In the genomic region with DNA sequence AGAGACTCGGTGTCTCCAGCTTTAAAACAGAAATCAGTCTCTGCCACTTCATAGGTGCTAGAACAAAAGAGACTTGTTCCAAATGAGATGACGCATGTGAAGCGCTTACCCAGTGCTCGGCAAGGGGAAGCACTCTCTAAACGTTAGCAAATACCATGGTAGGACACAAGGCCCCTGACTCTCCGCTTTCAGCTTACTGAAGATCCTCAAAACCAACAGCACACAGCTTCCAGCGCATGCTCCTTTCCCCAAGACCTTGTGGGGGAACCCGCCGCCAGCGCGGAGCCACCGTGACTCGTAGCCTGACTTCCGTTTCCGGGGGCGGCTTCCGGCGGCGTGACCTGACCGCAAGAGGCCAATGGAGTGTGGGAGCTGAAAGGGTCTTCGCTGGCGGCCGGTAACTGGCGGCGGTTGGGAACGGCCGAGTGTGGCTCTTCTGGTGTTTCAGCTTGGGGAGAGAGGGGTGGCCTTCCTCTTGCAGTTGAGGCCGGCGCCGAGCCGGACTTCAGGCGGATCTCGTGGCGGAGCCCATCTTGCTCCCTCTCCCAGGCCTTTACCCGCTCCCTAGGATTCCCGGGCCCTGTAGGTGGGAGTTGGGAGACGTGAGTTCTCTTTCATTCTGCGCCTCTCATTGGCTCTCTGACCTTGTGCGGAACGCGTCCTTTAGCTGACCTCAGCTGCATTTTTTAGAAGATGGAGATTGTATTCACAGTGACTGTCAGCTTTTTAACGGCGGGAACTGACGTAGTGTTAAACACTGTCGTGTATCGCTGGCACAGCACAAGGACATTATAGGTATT, we compare ENCODE assay signal across 1 cellular context.
TF ChIP-seq lines count a peak whose summit lies in the region.

A gene with protein sequence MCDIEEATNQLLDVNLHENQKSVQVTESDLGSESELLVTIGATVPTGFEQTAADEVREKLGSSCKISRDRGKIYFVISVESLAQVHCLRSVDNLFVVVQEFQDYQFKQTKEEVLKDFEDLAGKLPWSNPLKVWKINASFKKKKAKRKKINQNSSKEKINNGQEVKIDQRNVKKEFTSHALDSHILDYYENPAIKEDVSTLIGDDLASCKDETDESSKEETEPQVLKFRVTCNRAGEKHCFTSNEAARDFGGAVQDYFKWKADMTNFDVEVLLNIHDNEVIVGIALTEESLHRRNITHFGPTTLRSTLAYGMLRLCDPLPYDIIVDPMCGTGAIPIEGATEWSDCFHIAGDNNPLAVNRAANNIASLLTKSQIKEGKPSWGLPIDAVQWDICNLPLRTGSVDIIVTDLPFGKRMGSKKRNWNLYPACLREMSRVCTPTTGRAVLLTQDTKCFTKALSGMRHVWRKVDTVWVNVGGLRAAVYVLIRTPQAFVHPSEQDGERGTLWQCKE (plus strand): TSS at position 324 of the 800 bp plus-strand sequence. CDS start 2,015 bp downstream, outside the sequence.

TF ChIP-seq in HepG2, 621 proteins besides CTCF, POLR2A, EP300 and RAD21 (continued from another document and continues in another):
- TF ChIP-seq, protein P1, sequence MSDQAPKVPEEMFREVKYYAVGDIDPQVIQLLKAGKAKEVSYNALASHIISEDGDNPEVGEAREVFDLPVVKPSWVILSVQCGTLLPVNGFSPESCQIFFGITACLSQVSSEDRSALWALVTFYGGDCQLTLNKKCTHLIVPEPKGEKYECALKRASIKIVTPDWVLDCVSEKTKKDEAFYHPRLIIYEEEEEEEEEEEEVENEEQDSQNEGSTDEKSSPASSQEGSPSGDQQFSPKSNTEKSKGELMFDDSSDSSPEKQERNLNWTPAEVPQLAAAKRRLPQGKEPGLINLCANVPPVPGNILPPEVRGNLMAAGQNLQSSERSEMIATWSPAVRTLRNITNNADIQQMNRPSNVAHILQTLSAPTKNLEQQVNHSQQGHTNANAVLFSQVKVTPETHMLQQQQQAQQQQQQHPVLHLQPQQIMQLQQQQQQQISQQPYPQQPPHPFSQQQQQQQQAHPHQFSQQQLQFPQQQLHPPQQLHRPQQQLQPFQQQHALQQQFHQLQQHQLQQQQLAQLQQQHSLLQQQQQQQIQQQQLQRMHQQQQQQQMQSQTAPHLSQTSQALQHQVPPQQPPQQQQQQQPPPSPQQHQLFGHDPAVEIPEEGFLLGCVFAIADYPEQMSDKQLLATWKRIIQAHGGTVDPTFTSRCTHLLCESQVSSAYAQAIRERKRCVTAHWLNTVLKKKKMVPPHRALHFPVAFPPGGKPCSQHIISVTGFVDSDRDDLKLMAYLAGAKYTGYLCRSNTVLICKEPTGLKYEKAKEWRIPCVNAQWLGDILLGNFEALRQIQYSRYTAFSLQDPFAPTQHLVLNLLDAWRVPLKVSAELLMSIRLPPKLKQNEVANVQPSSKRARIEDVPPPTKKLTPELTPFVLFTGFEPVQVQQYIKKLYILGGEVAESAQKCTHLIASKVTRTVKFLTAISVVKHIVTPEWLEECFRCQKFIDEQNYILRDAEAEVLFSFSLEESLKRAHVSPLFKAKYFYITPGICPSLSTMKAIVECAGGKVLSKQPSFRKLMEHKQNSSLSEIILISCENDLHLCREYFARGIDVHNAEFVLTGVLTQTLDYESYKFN (CRISPR knock-in tag; conservative IDR thresholded peaks at IDR 0.05): peak; percentile 66
- TF ChIP-seq, protein P2, sequence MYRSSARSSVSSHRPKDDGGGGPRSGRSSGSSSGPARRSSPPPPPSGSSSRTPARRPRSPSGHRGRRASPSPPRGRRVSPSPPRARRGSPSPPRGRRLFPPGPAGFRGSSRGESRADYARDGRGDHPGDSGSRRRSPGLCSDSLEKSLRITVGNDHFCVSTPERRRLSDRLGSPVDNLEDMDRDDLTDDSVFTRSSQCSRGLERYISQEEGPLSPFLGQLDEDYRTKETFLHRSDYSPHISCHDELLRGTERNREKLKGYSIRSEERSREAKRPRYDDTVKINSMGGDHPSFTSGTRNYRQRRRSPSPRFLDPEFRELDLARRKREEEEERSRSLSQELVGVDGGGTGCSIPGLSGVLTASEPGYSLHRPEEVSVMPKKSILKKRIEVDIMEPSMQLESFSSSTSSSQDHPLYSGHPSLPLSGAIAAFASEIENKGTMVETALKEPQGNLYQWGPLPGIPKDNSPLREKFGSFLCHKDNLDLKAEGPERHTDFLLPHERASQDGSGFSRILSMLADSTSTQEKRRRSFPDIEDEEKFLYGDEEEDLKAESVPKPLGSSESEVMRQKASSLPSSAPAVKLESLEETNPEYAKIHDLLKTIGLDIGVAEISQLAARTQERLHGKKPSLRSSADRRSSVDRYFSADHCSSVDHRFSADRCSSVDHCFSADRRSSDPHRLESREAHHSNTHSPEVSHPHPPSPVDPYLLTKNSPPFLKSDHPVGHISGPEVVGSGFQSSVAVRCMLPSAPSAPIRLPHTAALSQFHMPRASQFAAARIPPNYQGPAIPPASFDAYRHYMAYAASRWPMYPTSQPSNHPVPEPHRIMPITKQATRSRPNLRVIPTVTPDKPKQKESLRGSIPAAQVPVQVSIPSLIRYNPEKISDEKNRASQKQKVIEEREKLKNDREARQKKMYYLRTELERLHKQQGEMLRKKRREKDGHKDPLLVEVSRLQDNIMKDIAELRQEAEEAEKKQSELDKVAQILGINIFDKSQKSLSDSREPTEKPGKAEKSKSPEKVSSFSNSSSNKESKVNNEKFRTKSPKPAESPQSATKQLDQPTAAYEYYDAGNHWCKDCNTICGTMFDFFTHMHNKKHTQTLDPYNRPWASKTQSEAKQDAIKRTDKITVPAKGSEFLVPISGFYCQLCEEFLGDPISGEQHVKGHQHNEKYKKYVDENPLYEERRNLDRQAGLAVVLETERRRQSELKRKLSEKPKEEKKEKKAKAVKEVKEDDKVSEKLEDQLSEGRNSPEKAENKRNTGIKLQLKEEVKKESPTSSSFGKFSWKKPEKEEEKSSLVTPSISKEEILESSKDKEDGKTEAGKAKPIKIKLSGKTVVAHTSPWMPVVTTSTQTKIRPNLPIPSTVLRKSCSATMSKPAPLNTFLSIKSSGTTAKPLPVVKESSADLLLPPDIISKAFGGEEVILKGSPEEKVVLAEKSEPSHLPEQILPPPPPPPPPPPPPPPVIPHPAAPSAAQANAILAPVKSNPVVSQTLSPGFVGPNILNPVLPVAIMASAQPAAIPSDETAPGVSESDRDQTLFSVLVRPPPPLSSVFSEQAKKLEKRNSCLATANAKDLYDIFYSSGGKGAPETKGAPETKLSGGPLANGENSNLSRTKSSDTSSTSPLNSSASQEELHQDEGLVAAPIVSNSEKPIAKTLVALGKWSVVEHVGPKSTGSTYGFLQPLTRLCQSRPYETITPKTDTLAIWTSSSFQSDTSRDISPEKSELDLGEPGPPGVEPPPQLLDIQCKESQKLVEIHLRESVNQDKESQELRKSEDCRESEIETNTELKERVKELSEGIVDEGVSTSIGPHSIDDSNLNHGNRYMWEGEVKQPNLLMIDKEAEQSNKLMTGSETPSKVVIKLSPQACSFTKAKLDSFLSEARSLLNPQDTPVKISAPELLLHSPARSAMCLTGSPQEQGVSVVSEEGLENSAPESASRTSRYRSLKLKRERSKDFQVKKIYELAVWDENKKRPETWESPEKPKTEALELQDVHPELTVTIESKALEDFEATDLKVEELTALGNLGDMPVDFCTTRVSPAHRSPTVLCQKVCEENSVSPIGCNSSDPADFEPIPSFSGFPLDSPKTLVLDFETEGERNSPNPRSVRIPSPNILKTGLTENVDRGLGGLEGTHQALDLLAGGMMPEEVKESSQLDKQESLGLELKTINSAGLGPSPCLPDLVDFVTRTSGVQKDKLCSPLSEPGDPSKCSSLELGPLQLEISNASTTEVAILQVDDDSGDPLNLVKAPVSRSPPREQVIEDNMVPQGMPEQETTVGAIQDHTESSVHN (CRISPR knock-in tag; IDR thresholded peaks at IDR 0.05): 0 out of 2 replicates have a peak, but pooled peaks have one; percentile 70
- TF ChIP-seq ETV6 (CRISPR knock-in tag; conservative IDR thresholded peaks at IDR 0.05): peak; percentile 85; the same call in 1 of the 2 replicates
- TF ChIP-seq, protein P3, sequence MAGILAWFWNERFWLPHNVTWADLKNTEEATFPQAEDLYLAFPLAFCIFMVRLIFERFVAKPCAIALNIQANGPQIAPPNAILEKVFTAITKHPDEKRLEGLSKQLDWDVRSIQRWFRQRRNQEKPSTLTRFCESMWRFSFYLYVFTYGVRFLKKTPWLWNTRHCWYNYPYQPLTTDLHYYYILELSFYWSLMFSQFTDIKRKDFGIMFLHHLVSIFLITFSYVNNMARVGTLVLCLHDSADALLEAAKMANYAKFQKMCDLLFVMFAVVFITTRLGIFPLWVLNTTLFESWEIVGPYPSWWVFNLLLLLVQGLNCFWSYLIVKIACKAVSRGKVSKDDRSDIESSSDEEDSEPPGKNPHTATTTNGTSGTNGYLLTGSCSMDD (CRISPR knock-in tag; IDR thresholded peaks at IDR 0.05): peak; percentile 66; the same call in 1 of the 2 replicates
- TF ChIP-seq, protein P4, sequence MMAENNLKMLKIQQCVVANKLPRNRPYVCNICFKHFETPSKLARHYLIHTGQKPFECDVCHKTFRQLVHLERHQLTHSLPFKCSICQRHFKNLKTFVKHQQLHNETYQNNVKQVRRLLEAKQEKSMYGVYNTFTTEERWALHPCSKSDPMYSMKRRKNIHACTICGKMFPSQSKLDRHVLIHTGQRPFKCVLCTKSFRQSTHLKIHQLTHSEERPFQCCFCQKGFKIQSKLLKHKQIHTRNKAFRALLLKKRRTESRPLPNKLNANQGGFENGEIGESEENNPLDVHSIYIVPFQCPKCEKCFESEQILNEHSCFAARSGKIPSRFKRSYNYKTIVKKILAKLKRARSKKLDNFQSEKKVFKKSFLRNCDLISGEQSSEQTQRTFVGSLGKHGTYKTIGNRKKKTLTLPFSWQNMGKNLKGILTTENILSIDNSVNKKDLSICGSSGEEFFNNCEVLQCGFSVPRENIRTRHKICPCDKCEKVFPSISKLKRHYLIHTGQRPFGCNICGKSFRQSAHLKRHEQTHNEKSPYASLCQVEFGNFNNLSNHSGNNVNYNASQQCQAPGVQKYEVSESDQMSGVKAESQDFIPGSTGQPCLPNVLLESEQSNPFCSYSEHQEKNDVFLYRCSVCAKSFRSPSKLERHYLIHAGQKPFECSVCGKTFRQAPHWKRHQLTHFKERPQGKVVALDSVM (CRISPR knock-in tag; IDR thresholded peaks at IDR 0.05): no peak
- no peak for TF ChIP-seq REXO4 (CRISPR knock-in tag; IDR thresholded peaks at IDR 0.05; ENCODE audit: borderline replicate concordance)
- TF ChIP-seq, protein P5, sequence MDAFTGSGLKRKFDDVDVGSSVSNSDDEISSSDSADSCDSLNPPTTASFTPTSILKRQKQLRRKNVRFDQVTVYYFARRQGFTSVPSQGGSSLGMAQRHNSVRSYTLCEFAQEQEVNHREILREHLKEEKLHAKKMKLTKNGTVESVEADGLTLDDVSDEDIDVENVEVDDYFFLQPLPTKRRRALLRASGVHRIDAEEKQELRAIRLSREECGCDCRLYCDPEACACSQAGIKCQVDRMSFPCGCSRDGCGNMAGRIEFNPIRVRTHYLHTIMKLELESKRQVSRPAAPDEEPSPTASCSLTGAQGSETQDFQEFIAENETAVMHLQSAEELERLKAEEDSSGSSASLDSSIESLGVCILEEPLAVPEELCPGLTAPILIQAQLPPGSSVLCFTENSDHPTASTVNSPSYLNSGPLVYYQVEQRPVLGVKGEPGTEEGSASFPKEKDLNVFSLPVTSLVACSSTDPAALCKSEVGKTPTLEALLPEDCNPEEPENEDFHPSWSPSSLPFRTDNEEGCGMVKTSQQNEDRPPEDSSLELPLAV (CRISPR knock-in tag; conservative IDR thresholded peaks at IDR 0.05; ENCODE audit: low read depth): no peak
- TF ChIP-seq, protein P6, sequence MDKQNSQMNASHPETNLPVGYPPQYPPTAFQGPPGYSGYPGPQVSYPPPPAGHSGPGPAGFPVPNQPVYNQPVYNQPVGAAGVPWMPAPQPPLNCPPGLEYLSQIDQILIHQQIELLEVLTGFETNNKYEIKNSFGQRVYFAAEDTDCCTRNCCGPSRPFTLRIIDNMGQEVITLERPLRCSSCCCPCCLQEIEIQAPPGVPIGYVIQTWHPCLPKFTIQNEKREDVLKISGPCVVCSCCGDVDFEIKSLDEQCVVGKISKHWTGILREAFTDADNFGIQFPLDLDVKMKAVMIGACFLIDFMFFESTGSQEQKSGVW (CRISPR knock-in tag; IDR thresholded peaks at IDR 0.05; ENCODE audit: borderline replicate concordance): no peak
- TF ChIP-seq TOPORS (CRISPR knock-in tag; IDR thresholded peaks at IDR 0.05): peak; percentile 90
- TF ChIP-seq, protein P7, sequence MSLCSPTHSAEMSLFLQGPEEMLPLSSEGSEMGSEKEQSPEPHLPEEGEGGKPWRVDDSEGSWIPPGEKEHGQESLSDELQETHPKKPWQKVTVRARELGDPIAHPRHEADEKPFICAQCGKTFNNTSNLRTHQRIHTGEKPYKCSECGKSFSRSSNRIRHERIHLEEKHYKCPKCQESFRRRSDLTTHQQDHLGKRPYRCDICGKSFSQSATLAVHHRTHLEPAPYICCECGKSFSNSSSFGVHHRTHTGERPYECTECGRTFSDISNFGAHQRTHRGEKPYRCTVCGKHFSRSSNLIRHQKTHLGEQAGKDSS (CRISPR knock-in tag; IDR thresholded peaks at IDR 0.05; ENCODE audit: borderline replicate concordance, low read depth): peak; percentile 86; the same call in 1 of the 2 replicates
- TF ChIP-seq ZNF251 (CRISPR knock-in tag; IDR thresholded peaks at IDR 0.05): no peak
- TF ChIP-seq, protein P8, sequence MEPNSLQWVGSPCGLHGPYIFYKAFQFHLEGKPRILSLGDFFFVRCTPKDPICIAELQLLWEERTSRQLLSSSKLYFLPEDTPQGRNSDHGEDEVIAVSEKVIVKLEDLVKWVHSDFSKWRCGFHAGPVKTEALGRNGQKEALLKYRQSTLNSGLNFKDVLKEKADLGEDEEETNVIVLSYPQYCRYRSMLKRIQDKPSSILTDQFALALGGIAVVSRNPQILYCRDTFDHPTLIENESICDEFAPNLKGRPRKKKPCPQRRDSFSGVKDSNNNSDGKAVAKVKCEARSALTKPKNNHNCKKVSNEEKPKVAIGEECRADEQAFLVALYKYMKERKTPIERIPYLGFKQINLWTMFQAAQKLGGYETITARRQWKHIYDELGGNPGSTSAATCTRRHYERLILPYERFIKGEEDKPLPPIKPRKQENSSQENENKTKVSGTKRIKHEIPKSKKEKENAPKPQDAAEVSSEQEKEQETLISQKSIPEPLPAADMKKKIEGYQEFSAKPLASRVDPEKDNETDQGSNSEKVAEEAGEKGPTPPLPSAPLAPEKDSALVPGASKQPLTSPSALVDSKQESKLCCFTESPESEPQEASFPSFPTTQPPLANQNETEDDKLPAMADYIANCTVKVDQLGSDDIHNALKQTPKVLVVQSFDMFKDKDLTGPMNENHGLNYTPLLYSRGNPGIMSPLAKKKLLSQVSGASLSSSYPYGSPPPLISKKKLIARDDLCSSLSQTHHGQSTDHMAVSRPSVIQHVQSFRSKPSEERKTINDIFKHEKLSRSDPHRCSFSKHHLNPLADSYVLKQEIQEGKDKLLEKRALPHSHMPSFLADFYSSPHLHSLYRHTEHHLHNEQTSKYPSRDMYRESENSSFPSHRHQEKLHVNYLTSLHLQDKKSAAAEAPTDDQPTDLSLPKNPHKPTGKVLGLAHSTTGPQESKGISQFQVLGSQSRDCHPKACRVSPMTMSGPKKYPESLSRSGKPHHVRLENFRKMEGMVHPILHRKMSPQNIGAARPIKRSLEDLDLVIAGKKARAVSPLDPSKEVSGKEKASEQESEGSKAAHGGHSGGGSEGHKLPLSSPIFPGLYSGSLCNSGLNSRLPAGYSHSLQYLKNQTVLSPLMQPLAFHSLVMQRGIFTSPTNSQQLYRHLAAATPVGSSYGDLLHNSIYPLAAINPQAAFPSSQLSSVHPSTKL (CRISPR knock-in tag; IDR thresholded peaks at IDR 0.05): peak; percentile 60
- TF ChIP-seq, protein P9, sequence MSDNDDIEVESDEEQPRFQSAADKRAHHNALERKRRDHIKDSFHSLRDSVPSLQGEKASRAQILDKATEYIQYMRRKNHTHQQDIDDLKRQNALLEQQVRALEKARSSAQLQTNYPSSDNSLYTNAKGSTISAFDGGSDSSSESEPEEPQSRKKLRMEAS (IDR thresholded peaks at IDR 0.05): peak; percentile 99
- TF ChIP-seq RFXANK (CRISPR knock-in tag; IDR thresholded peaks at IDR 0.05): 0 out of 2 replicates have a peak, but pooled peaks have one; percentile 71
- TF ChIP-seq ZSCAN22 (CRISPR knock-in tag; IDR thresholded peaks at IDR 0.05): no peak; the same call in 1 of the 2 replicates
